Comparison of ENCODE assay signal across 1 cellular context in genomic region chr2:162107361-162107901, GRCh38.
A peak's percentile ranks its signal among the peaks of the same experiment; 100 is the strongest.
TF ChIP-seq lines count a peak whose summit lies in the region.

No MANE protein-coding gene starts in this region.

TF ChIP-seq in HepG2, 621 proteins besides CTCF, POLR2A, EP300 and RAD21 (continued from another document and continues in another):
- TF ChIP-seq, protein P1, sequence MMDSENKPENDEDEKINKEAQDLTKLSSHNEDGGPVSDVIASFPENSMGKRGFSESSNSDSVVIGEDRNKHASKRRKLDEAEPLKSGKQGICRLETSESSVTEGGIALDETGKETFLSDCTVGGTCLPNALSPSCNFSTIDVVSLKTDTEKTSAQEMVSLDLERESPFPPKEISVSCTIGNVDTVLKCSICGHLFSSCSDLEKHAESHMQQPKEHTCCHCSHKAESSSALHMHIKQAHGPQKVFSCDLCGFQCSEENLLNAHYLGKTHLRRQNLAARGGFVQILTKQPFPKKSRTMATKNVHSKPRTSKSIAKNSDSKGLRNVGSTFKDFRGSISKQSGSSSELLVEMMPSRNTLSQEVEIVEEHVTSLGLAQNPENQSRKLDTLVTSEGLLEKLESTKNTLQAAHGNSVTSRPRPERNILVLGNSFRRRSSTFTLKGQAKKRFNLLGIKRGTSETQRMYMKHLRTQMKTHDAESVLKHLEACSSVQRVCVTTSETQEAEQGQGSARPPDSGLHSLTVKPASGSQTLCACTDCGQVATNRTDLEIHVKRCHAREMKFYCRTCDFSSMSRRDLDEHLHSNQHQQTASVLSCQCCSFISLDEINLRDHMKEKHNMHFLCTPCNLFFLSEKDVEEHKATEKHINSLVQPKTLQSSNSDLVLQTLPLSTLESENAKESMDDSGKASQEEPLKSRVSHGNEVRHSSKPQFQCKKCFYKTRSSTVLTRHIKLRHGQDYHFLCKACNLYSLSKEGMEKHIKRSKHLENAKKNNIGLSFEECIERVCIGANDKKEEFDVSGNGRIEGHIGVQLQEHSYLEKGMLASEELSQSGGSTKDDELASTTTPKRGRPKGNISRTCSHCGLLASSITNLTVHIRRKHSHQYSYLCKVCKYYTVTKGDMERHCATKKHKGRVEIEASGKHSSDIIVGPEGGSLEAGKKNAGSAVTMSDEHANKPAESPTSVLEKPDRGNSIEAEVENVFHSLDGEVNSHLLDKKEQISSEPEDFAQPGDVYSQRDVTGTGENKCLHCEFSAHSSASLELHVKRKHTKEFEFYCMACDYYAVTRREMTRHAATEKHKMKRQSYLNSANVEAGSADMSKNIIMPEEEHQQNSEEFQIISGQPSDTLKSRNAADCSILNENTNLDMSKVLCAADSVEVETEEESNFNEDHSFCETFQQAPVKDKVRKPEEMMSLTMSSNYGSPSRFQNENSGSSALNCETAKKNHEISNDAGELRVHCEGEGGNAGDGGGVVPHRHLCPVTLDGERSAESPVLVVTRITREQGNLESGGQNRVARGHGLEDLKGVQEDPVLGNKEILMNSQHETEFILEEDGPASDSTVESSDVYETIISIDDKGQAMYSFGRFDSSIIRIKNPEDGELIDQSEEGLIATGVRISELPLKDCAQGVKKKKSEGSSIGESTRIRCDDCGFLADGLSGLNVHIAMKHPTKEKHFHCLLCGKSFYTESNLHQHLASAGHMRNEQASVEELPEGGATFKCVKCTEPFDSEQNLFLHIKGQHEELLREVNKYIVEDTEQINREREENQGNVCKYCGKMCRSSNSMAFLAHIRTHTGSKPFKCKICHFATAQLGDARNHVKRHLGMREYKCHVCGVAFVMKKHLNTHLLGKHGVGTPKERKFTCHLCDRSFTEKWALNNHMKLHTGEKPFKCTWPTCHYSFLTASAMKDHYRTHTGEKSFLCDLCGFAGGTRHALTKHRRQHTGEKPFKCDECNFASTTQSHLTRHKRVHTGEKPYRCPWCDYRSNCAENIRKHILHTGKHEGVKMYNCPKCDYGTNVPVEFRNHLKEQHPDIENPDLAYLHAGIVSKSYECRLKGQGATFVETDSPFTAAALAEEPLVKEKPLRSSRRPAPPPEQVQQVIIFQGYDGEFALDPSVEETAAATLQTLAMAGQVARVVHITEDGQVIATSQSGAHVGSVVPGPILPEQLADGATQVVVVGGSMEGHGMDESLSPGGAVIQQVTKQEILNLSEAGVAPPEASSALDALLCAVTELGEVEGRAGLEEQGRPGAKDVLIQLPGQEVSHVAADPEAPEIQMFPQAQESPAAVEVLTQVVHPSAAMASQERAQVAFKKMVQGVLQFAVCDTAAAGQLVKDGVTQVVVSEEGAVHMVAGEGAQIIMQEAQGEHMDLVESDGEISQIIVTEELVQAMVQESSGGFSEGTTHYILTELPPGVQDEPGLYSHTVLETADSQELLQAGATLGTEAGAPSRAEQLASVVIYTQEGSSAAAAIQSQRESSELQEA (CRISPR knock-in tag; IDR thresholded peaks at IDR 0.05; ENCODE audit: not compliant biosample characterization): no peak
- TF ChIP-seq NCOR1 (IDR thresholded peaks at IDR 0.05; ENCODE audit: borderline replicate concordance, low read length) (peak; percentile 79; the same call in 1 of the 2 replicates), ZNF34 (CRISPR knock-in tag; IDR thresholded peaks at IDR 0.05; ENCODE audit: borderline replicate concordance) (no peak), ZNF839 (CRISPR knock-in tag; IDR thresholded peaks at IDR 0.05; ENCODE audit: borderline replicate concordance) (no peak), ZNF280B (CRISPR knock-in tag; IDR thresholded peaks at IDR 0.05; ENCODE audit: borderline replicate concordance) (no peak), ZNF33A (CRISPR knock-in tag; IDR thresholded peaks at IDR 0.05; ENCODE audit: borderline replicate concordance) (no peak), CBX5 (CRISPR knock-in tag; IDR thresholded peaks at IDR 0.05; ENCODE audit: borderline replicate concordance) (no peak), JUND (CRISPR knock-in tag; IDR thresholded peaks at IDR 0.05) (no peak), SMC3 (IDR thresholded peaks at IDR 0.05; ENCODE audit: low read length) (no peak), ZNF10 (CRISPR knock-in tag; IDR thresholded peaks at IDR 0.05; ENCODE audit: borderline replicate concordance, low read depth) (no peak), ZNF724P (CRISPR knock-in tag; IDR thresholded peaks at IDR 0.05; ENCODE audit: borderline replicate concordance) (no peak), ZNF83 (CRISPR knock-in tag; IDR thresholded peaks at IDR 0.05; ENCODE audit: borderline replicate concordance) (no peak), RNF219 (CRISPR knock-in tag; IDR thresholded peaks at IDR 0.05) (no peak), ETV6 (CRISPR knock-in tag; conservative IDR thresholded peaks at IDR 0.05) (no peak), MYC (CRISPR knock-in tag; IDR thresholded peaks at IDR 0.05; ENCODE audit: borderline replicate concordance) (no peak), TSC22D2 (CRISPR knock-in tag; IDR thresholded peaks at IDR 0.05; ENCODE audit: borderline replicate concordance) (no peak), ZSCAN25 (CRISPR knock-in tag; IDR thresholded peaks at IDR 0.05) (no peak), ZNF709 (CRISPR knock-in tag; IDR thresholded peaks at IDR 0.05) (no peak), ZNF616 (CRISPR knock-in tag; IDR thresholded peaks at IDR 0.05; ENCODE audit: low read depth) (no peak), ATAD3A (CRISPR knock-in tag; IDR thresholded peaks at IDR 0.05) (no peak), ZNF550 (CRISPR knock-in tag; IDR thresholded peaks at IDR 0.05; ENCODE audit: borderline replicate concordance) (no peak), ZMAT3 (CRISPR knock-in tag; conservative IDR thresholded peaks at IDR 0.05) (no peak), ZNF614 (CRISPR knock-in tag; IDR thresholded peaks at IDR 0.05; ENCODE audit: borderline replicate concordance) (peak; percentile 57; the same call in 1 of the 2 replicates), ZNF720 (CRISPR knock-in tag; IDR thresholded peaks at IDR 0.05) (no peak), FOXK1 (CRISPR knock-in tag; IDR thresholded peaks at IDR 0.05; ENCODE audit: borderline replicate concordance, low read depth) (peak; percentile 51; the same call in 1 of the 2 replicates), ZNF24 (IDR thresholded peaks at IDR 0.05) (no peak), MAZ (IDR thresholded peaks at IDR 0.05; ENCODE audit: borderline replicate concordance, low read depth, low read length) (no peak), MAZ (CRISPR knock-in tag; IDR thresholded peaks at IDR 0.05; ENCODE audit: low read depth) (no peak), TMF1 (CRISPR knock-in tag; IDR thresholded peaks at IDR 0.05; ENCODE audit: low read depth) (no peak), ZMYM2 (CRISPR knock-in tag; IDR thresholded peaks at IDR 0.05) (no peak), CENPX (CRISPR knock-in tag; IDR thresholded peaks at IDR 0.05) (no peak), SP2 (CRISPR knock-in tag; IDR thresholded peaks at IDR 0.05) (no peak), SALL1 (CRISPR knock-in tag; IDR thresholded peaks at IDR 0.05) (peak; percentile 64; the same call in 1 of the 2 replicates), ZFY (CRISPR knock-in tag; IDR thresholded peaks at IDR 0.05) (peak; percentile 21; the same call in 1 of the 2 replicates), ZNF788 (CRISPR knock-in tag; IDR thresholded peaks at IDR 0.05; ENCODE audit: borderline replicate concordance) (no peak), ZNF639 (CRISPR knock-in tag; conservative IDR thresholded peaks at IDR 0.05) (no peak), TOE1 (CRISPR knock-in tag; IDR thresholded peaks at IDR 0.05) (no peak), ZKSCAN1 (IDR thresholded peaks at IDR 0.05; ENCODE audit: low read length) (no peak), TCF7L2 (IDR thresholded peaks at IDR 0.05; ENCODE audit: low read depth, low read length) (peak; percentile 41; the same call in 1 of the 2 replicates), GMEB2 (CRISPR knock-in tag; IDR thresholded peaks at IDR 0.05; ENCODE audit: low read depth) (no peak), MED1 (CRISPR knock-in tag; IDR thresholded peaks at IDR 0.05) (peak; percentile 84)
- TF ChIP-seq, protein P2, sequence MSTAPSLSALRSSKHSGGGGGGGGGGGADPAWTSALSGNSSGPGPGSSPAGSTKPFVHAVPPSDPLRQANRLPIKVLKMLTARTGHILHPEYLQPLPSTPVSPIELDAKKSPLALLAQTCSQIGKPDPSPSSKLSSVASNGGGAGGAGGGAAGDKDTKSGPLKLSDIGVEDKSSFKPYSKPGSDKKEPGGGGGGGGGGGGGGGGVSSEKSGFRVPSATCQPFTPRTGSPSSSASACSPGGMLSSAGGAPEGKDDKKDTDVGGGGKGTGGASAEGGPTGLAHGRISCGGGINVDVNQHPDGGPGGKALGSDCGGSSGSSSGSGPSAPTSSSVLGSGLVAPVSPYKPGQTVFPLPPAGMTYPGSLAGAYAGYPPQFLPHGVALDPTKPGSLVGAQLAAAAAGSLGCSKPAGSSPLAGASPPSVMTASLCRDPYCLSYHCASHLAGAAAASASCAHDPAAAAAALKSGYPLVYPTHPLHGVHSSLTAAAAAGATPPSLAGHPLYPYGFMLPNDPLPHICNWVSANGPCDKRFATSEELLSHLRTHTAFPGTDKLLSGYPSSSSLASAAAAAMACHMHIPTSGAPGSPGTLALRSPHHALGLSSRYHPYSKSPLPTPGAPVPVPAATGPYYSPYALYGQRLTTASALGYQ (CRISPR knock-in tag; IDR thresholded peaks at IDR 0.05): peak; percentile 66; the same call in 1 of the 2 replicates
- TF ChIP-seq, protein P3, sequence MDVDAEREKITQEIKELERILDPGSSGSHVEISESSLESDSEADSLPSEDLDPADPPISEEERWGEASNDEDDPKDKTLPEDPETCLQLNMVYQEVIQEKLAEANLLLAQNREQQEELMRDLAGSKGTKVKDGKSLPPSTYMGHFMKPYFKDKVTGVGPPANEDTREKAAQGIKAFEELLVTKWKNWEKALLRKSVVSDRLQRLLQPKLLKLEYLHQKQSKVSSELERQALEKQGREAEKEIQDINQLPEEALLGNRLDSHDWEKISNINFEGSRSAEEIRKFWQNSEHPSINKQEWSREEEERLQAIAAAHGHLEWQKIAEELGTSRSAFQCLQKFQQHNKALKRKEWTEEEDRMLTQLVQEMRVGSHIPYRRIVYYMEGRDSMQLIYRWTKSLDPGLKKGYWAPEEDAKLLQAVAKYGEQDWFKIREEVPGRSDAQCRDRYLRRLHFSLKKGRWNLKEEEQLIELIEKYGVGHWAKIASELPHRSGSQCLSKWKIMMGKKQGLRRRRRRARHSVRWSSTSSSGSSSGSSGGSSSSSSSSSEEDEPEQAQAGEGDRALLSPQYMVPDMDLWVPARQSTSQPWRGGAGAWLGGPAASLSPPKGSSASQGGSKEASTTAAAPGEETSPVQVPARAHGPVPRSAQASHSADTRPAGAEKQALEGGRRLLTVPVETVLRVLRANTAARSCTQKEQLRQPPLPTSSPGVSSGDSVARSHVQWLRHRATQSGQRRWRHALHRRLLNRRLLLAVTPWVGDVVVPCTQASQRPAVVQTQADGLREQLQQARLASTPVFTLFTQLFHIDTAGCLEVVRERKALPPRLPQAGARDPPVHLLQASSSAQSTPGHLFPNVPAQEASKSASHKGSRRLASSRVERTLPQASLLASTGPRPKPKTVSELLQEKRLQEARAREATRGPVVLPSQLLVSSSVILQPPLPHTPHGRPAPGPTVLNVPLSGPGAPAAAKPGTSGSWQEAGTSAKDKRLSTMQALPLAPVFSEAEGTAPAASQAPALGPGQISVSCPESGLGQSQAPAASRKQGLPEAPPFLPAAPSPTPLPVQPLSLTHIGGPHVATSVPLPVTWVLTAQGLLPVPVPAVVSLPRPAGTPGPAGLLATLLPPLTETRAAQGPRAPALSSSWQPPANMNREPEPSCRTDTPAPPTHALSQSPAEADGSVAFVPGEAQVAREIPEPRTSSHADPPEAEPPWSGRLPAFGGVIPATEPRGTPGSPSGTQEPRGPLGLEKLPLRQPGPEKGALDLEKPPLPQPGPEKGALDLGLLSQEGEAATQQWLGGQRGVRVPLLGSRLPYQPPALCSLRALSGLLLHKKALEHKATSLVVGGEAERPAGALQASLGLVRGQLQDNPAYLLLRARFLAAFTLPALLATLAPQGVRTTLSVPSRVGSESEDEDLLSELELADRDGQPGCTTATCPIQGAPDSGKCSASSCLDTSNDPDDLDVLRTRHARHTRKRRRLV (CRISPR knock-in tag; IDR thresholded peaks at IDR 0.05): no peak
